ENCODE assay signal across 18 cellular contexts in the genomic region with DNA sequence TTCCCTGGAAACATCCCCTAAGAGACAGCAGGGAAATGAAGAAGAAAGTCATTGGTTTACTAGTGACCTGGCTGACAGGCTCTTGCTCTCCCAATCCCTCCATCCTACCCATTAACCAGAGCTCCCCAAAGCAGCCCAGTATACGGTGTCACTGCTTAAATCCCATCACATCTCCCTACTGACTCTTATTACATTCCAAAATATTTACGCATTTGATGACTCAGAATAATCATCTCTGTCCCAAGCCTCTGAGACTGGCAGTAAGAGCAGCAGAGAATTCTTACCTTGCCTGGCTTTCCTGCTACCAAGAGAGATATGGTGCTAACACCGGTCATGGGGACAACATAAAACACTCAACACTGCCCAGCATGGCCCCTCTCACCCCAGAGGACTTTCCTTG. TPM values are rescaled to one million over a fixed set of nuclear protein-coding genes. Genes with fewer than 3 reads are reported as not detected.
DNase-seq lines count a peak whose midpoint lies in the region; ATAC-seq, FAIRE-seq and TF ChIP-seq lines count a peak whose summit lies in the region.
"Had no signal": no experiment of that assay in that cellular context is flagged by ENCODE, and none has a peak within 500 bp of the region (broad histone marks: within the 10 kb centered on the region; RNA-seq: fewer than 3 reads in every experiment).

No MANE protein-coding gene starts in this region.

- no peak overlapping the region for H2AFZ ChIP-seq in fibroblast of lung (ENCODE audit: low read length)
- H2AFZ ChIP-seq: PC-9 had no signal

- H3K4me3 ChIP-seq in RWPE2 (ENCODE audit: severe bottlenecking) (no peak overlapping the region), fibroblast of lung (replicated peaks in 1 of 4; ENCODE audit: control extremely low read depth in 1 of 4, insufficient read depth in 1 of 4, low read depth in 3 of 4, low read length in 4 of 4) (no peak overlapping the region)
- H3K4me3 ChIP-seq: cardiac muscle cell, PC-9, vagina had no signal

- H3K9me3 ChIP-seq in RWPE2 (ENCODE audit: severe bottlenecking): no peaks in the 10 kb centered on the region
- H3K9me3 ChIP-seq in fibroblast of lung (ENCODE audit: control insufficient read depth, insufficient read depth, low read depth, low read length): no peaks in the 10 kb centered on the region
- H3K9me3 ChIP-seq: vagina had no signal

- H3K27ac ChIP-seq in RWPE2 (ENCODE audit: poor library complexity, severe bottlenecking) (no peak overlapping the region), fibroblast of lung (ENCODE audit: insufficient read depth, low read length) (no peak overlapping the region)
- H3K27ac ChIP-seq: cardiac muscle cell, HL-60, PC-9, vagina had no signal

- ATAC-seq in RWPE2 (ENCODE audit: low read depth) (peak; percentile 100), GM18502 (IDR thresholded peaks at IDR 0.05; ENCODE audit: poor library complexity, unreplicated experiment) (no peak)
- ATAC-seq: activated CD8-positive, alpha-beta memory T cell treated with anti-CD3 and anti-CD28 coated beads, Interleukin-2, amount 10 ng/mL, durations not matched to agents 7 days and 5 days; CD8-positive, alpha-beta T cell had no signal

- no peak for TF ChIP-seq CTCF in RWPE2 (IDR thresholded peaks at IDR 0.05; ENCODE audit: poor library complexity, severe bottlenecking)
- no peak for TF ChIP-seq CTCF in fibroblast of lung (conservative IDR thresholded peaks at IDR 0.05 in 1 of 2, IDR thresholded peaks at IDR 0.05 in 1 of 2; ENCODE audit: low read depth in 1 of 2, low read length in 2 of 2)

- H3K36me3 ChIP-seq in RWPE2 (ENCODE audit: low read depth): no peaks in the 10 kb centered on the region
- H3K36me3 ChIP-seq in fibroblast of lung (ENCODE audit: control insufficient read depth, insufficient read depth, low read length): no peaks in the 10 kb centered on the region
- H3K36me3 ChIP-seq: cardiac muscle cell, vagina had no signal

- H3K9ac ChIP-seq in fibroblast of lung (ENCODE audit: insufficient read depth, low read length): no peak overlapping the region

- no peaks in the 10 kb centered on the region for H4K20me1 ChIP-seq in fibroblast of lung (ENCODE audit: control insufficient read depth, extremely low read depth, insufficient read depth, low read length)

- peak; percentile 69 for DNase-seq in H54 (ENCODE audit: insufficient read length, low spot score)
- DNase-seq in RWPE2 (ENCODE audit: low spot score): no peak
- DNase-seq in fibroblast of lung (ENCODE audit: low read depth in 2 of 2): peak; percentile 54 to 82
- DNase-seq in NCI-H345 (lab: John Stamatoyannopoulos, UW): no peak
- DNase-seq in stimulated activated naive CD4-positive, alpha-beta T cell treated with Interleukin-2 at 50 U/mL for 16 hours (lab: John Stamatoyannopoulos, UW): no peak
- no peak for DNase-seq in central memory CD4-positive, alpha-beta T cell
- DNase-seq: activated CD8-positive, alpha-beta memory T cell treated with anti-CD3 and anti-CD28 coated beads, Interleukin-2, amount 10 ng/mL, durations not matched to agents 7 days and 5 days; activated naive CD4-positive, alpha-beta T cell treated with anti-CD3 and anti-CD28 coated beads, Interleukin-2, amount 10 ng/mL, durations not matched to agents 7 days and 5 days; CD8-positive, alpha-beta T cell; NCI-H2029; NCI-H526; small intestine had no signal

- no peaks in the 10 kb centered on the region for H3K27me3 ChIP-seq in RWPE2 (ENCODE audit: insufficient read depth, poor library complexity, severe bottlenecking)
- peaks cover 15% of the 10 kb centered on the region for H3K27me3 ChIP-seq in fibroblast of lung (ENCODE audit: control insufficient read depth, insufficient read depth, low read length)
- H3K27me3 ChIP-seq: vagina had no signal

- no peak for TF ChIP-seq POLR2A in H54 (IDR thresholded peaks at IDR 0.05; ENCODE audit: low read depth, low read length)

- FAIRE-seq in H54 (lab: Jason Lieb, UNC): peak; percentile 89
- FAIRE-seq: islet of Langerhans, small intestine had no signal

- H3K4me2 ChIP-seq in fibroblast of lung (ENCODE audit: extremely low read depth, insufficient read depth, low read length): no peak overlapping the region
- H3K4me2 ChIP-seq: PC-9 had no signal

- H3K79me2 ChIP-seq in fibroblast of lung (ENCODE audit: control insufficient read depth, insufficient read depth, low read length): no peaks in the 10 kb centered on the region

- H3K4me1 ChIP-seq in RWPE2 (ENCODE audit: insufficient read depth, poor library complexity, severe bottlenecking): no peaks in the 10 kb centered on the region
- H3K4me1 ChIP-seq in fibroblast of lung (ENCODE audit: control insufficient read depth, extremely low read depth, insufficient read depth, low read length): no peaks in the 10 kb centered on the region
- H3K4me1 ChIP-seq: vagina had no signal

RNA-seq across cellular contexts. Expression of a gene that starts 20.2 kb away (rescaled TPM):
- 0.51 and 1.8 TPM in 2 replicates for total RNA-seq in fibroblast of lung
- 0.16 and 0.35 TPM in 2 replicates for polyA plus RNA-seq in fibroblast of lung
- 0.40 and 0.86 TPM in 2 replicates for polyA plus RNA-seq in fibroblast of lung (2012)
- 0.12 and 0.44 TPM in 2 replicates for polyA minus RNA-seq in fibroblast of lung (ENCODE audit: low replicate concordance)

Comparison
In these comparisons a context has a peak if more than half of its experiments do, and no peak if none do; other contexts are left out.
1. DNase-seq: peak in H54 (single experiment) and fibroblast of lung (2 of 2); none in RWPE2 (single experiment), NCI-H345 (single experiment), stimulated activated naive CD4-positive, alpha-beta T cell treated with Interleukin-2 at 50 U/mL for 16 hours (single experiment) and central memory CD4-positive, alpha-beta T cell (single experiment).